8 cellular contexts compared by ENCODE assay signal in the genomic region with DNA sequence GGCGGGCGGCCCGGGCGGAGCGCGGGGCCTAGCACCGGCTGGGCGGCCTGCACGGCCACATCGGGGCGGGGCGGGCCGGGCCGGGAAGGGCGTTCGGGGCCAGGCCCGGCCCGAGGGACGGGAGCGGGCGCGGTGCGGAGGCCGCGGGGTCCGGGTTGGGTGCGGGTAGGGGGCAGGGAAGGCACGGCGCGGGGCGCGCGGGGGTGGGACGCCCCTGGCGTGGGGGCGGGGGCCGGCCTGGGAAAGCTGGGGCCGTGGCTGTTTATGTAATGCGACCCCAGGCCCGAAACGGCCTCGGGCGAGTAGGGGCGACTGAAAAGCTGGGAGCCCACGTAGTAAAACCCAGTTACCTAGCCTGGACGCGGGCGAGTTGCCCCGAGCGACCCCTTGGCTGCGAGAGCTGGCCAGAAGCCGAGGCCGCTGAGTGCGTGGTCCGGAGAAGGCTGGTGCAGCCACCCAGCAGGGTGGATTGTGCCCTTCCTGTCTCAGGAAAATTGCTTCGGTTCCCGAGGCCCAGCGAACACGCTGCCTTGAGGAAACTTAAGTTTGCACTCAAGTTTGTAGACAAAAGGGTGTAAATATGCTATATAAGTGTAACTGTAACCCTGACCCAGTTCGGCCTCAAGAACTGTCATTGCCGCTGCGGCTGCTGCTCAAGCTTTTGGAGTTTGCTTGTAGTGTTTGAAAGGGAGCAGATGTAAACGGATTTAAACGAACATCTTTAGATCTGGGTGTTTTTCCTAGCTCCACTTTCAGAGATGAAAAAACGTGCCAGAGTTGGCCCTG. TPM values are rescaled to one million over a fixed set of nuclear protein-coding genes. Genes with fewer than 3 reads are reported as not detected.
A peak's percentile ranks its signal among the peaks of the same experiment; 100 is the strongest.
DNase-seq lines count a peak whose midpoint lies in the region; ATAC-seq and TF ChIP-seq lines count a peak whose summit lies in the region.

No MANE protein-coding gene starts in this region.

- peak in 4 of 5 donors; percentile 5 to 50 (median 24) for DNase-seq in CD8-positive, alpha-beta memory T cell
- DNase-seq in UCSD-AML1 (lab: John Stamatoyannopoulos, UW; ENCODE audit: unreplicated experiment) (peak; percentile 46), coronary artery (ENCODE audit: low spot score) (peak; percentile 72), right lobe of liver (peak; percentile 61 to 74 (median 71)), SHP77 (lab: John Stamatoyannopoulos, UW) (no peak)
- peak; percentile 41 for DNase-seq in stimulated activated naive CD8-positive, alpha-beta T cell treated with anti-CD3 and anti-CD28 coated beads, Interleukin-15, Interleukin-2, amounts not matched to agents 100 U/mL and 50 U/mL, for 24 hours

- H3K4me3 ChIP-seq in CD8-positive, alpha-beta memory T cell (ENCODE audit: low read length) = peak overlapping the region; percentile 83
- H3K4me3 ChIP-seq in coronary artery (peak overlapping the region; percentile 92), right lobe of liver (peak overlapping the region; percentile 66 to 74 (median 69))

- ATAC-seq in GM19438 (IDR thresholded peaks at IDR 0.05; ENCODE audit: low read depth, unreplicated experiment) (peak; percentile 37), HG03457 (IDR thresholded peaks at IDR 0.05; ENCODE audit: unreplicated experiment) (peak; percentile 37), right lobe of liver (peak; percentile 11 to 39 (median 23))
- peak; percentile 43 for ATAC-seq in stimulated activated naive CD8-positive, alpha-beta T cell treated with anti-CD3 and anti-CD28 coated beads, Interleukin-15, Interleukin-2, amounts not matched to agents 100 U/mL and 50 U/mL, for 24 hours

- H3K9me3 ChIP-seq in CD8-positive, alpha-beta memory T cell (ENCODE audit: low read length) = no peaks in the 10 kb centered on the region
- H3K9me3 ChIP-seq in right lobe of liver = no peaks in the 10 kb centered on the region

- no peaks in the 10 kb centered on the region for H3K9me3 Mint-ChIP-seq in CD8-positive, alpha-beta memory T cell

- intact Hi-C loops in right lobe of liver (cut with DNase I) = loop anchor here in 1 of 2 donors (10.0 kb wide), 1 partner anchor 81 kb away; no protein-coding TSS in a partner anchor

- H3K27ac ChIP-seq in CD8-positive, alpha-beta memory T cell (ENCODE audit: low read depth, low read length) = peak overlapping the region; percentile 73
- H3K27ac ChIP-seq in coronary artery = peak overlapping the region; percentile 96
- peak overlapping the region; percentile 88 to 97 (median 91) for H3K27ac ChIP-seq in right lobe of liver

- no peaks in the 10 kb centered on the region for H3K27me3 ChIP-seq in CD8-positive, alpha-beta memory T cell (ENCODE audit: insufficient read depth, low read length, poor library complexity, severe bottlenecking)
- no peaks in the 10 kb centered on the region for H3K27me3 ChIP-seq in right lobe of liver

- TF ChIP-seq CTCF in coronary artery (IDR thresholded peaks at IDR 0.05) (no peak), right lobe of liver (IDR thresholded peaks at IDR 0.05) (no peak)

- H3K27ac Mint-ChIP-seq in CD8-positive, alpha-beta memory T cell = peak overlapping the region; percentile 76 to 97 (median 87)

- 0% methylated on average over 34 of the region's 65 CpGs for WGBS in right lobe of liver (ENCODE audit: insufficient coverage, low coverage, low lambda C conversion rate, missing lambda C conversion rate)

- H3K4me1 Mint-ChIP-seq in CD8-positive, alpha-beta memory T cell = peaks cover 55 to 63% (median 62%) of the 10 kb centered on the region in 3 donors

- POLR2A ChIA-PET in CD8-positive, alpha-beta memory T cell (lab: Charles Lee) = interaction anchor here (1.2 to 2.1 kb wide), 3 partner anchors 125 to 382 kb away, joined by 3 to 8 read pairs (median 6); a partner anchor contains a TSS

- H3K4me3 Mint-ChIP-seq in CD8-positive, alpha-beta memory T cell = peak overlapping the region; percentile 84 to 96 (median 89)

- no peak for TF ChIP-seq POLR2A in right lobe of liver (IDR thresholded peaks at IDR 0.05)

- CTCF ChIA-PET in CD8-positive, alpha-beta memory T cell (lab: Charles Lee) = interaction anchor here (0.7 to 2.9 kb wide), 24 partner anchors 9 to 544 kb away, joined by 3 to 18 read pairs (median 5); a partner anchor contains a TSS

- H3K36me3 ChIP-seq in CD8-positive, alpha-beta memory T cell (ENCODE audit: insufficient read depth, low read length) = no peaks in the 10 kb centered on the region
- no peaks in the 10 kb centered on the region for H3K36me3 ChIP-seq in right lobe of liver

- peaks cover 0 to 12% (median 3%) of the 10 kb centered on the region in 3 donors for H3K36me3 Mint-ChIP-seq in CD8-positive, alpha-beta memory T cell

- peaks cover 59% of the 10 kb centered on the region for H3K4me1 ChIP-seq in CD8-positive, alpha-beta memory T cell (ENCODE audit: insufficient read depth, low read length)
- H3K4me1 ChIP-seq in right lobe of liver = peaks cover 0 to 44% (median 11%) of the 10 kb centered on the region in 4 donors

- H3K27me3 Mint-ChIP-seq in CD8-positive, alpha-beta memory T cell = peaks cover 0 to 2% of the 10 kb centered on the region in 2 donors

RNA-seq across cellular contexts. Expression of a gene that starts 0.6 kb away (rescaled TPM):
- 10 to 100 TPM; 27.7 to 29.5 TPM for total RNA-seq in CD8-positive, alpha-beta memory T cell
- 17.6 TPM for polyA plus RNA-seq in CD8-positive, alpha-beta memory T cell
- 10 to 100 TPM; 22.1 to 55.0 (median 27.1) TPM for total RNA-seq in right lobe of liver

Comparison
In these comparisons a context has a peak if more than half of its experiments do, and no peak if none do; other contexts are left out.
1. DNase-seq: peak in CD8-positive, alpha-beta memory T cell (4 of 5), UCSD-AML1 (single experiment), coronary artery (single experiment), right lobe of liver (3 of 3) and stimulated activated naive CD8-positive, alpha-beta T cell treated with anti-CD3 and anti-CD28 coated beads, Interleukin-15, Interleukin-2, amounts not matched to agents 100 U/mL and 50 U/mL, for 24 hours (single experiment); none in SHP77 (0 of 2).
2. Peak in every context shown above with its lines, with median percentiles within 50 percentile points of each other: H3K27ac ChIP-seq, H3K4me3 ChIP-seq and ATAC-seq.